In the genomic region with DNA sequence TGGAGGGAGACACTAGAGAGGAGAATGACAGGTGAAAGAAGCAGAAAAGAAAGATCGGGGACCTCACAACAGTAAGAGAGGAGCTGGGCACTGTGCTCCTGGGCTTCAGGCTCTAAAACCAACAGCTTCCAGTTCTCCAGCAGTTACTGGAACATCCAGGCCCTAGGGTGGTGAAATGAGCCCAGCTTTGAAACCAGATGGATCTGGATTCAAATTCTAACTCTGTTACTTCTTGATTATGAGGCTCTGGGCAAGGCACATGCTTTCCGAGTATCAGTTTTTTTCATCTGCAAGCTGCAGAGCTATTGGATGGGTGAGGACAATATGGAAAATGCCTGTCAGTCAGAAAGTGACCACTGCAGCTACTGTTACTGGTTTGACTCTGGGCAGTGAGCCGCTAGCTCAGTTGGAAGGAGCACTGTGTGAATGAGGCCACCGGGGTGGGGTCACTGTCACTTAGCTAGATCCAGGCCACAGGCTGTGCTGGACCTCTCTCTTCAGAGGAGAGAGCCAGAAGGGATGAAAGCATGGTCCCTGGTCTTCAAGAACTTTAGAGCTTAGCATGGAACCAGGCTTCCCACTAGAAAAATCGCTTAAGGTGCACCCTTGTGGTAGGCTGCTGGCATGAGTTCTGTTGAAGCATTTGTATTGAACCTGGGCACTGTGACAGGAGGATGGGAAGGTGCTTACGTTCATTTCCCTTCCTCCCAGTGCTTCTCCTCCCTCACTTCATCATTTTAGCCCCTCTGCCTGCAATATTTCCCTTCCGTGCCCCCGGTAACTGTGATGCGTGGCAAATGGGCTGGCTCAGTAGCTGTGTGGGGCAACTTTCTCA, we compare ENCODE assay signal across 8 cellular contexts. TPM values are rescaled to one million over a fixed set of nuclear protein-coding genes. Genes with fewer than 3 reads are reported as not detected.
DNase-seq lines count a peak whose midpoint lies in the region; ATAC-seq and TF ChIP-seq lines count a peak whose summit lies in the region.

No MANE protein-coding gene starts in this region.

- H3K9me3 Mint-ChIP-seq in activated T-cell treated with anti-CD3 and anti-CD28 coated beads, Interleukin-2, amount 50 U/mL, for 4 hours, result no peaks in the 10 kb centered on the region

- ATAC-seq in activated T-cell treated with anti-CD3 and anti-CD28 coated beads, Interleukin-2, amount 50 U/mL, for 4 hours, result no peak
- no peak for ATAC-seq in GM18511 (IDR thresholded peaks at IDR 0.05; ENCODE audit: unreplicated experiment)

- no peak overlapping the region for H3K4me3 Mint-ChIP-seq in activated T-cell treated with anti-CD3 and anti-CD28 coated beads, Interleukin-2, amount 50 U/mL, for 4 hours

- H3K4me1 ChIP-seq in thyroid gland, result peaks cover 5 to 17% of the 10 kb centered on the region in 2 donors

- TF ChIP-seq CTCF in WERI-Rb-1 (IDR thresholded peaks at IDR 0.05; ENCODE audit: low read depth, low read length) (peak; percentile 37; the same call in 1 of the 2 replicates), thyroid gland (IDR thresholded peaks at IDR 0.05) (no peak)

- DNase-seq in A172 (ENCODE audit: low spot score), result peak; percentile 64
- DNase-seq in WERI-Rb-1, result no peak
- peak; percentile 36 for DNase-seq in iPS-NIHi7 (ENCODE audit: extremely low spot score)
- no peak for DNase-seq in thyroid gland
- DNase-seq in GF-D8 (lab: John Stamatoyannopoulos, UW), result no peak
- no peak for DNase-seq in activated T-cell treated with anti-CD3 and anti-CD28 coated beads, Interleukin-2, amount 50 U/mL, for 4 hours

- intact Hi-C loops in thyroid gland (cut with DNase I), result no loop called here

- H3K27ac ChIP-seq in WERI-Rb-1, result no peak overlapping the region
- H3K27ac ChIP-seq in thyroid gland, result peak overlapping the region; percentile 81 to 96 (median 87)

- H3K36me3 Mint-ChIP-seq in activated T-cell treated with anti-CD3 and anti-CD28 coated beads, Interleukin-2, amount 50 U/mL, for 4 hours (ENCODE audit: insufficient read depth), result peaks cover 18% of the 10 kb centered on the region

- peak; percentile 34 for TF ChIP-seq POLR2A in GM15510 (IDR thresholded peaks at IDR 0.05; ENCODE audit: borderline replicate concordance, extremely low read depth, insufficient read length)
- no peak for TF ChIP-seq POLR2A in thyroid gland (IDR thresholded peaks at IDR 0.05)

- H3K27me3 ChIP-seq in WERI-Rb-1 (ENCODE audit: insufficient read depth, low read depth, severe bottlenecking), result no peaks in the 10 kb centered on the region
- no peaks in the 10 kb centered on the region for H3K27me3 ChIP-seq in thyroid gland

- H3K4me1 Mint-ChIP-seq in activated T-cell treated with anti-CD3 and anti-CD28 coated beads, Interleukin-2, amount 50 U/mL, for 4 hours (ENCODE audit: low read depth), result peaks cover 71% of the 10 kb centered on the region

- WGBS in thyroid gland, 2 donors, result 72 to 81% methylated on average over 9 of the region's 9 CpGs

- no peaks in the 10 kb centered on the region for H3K27me3 Mint-ChIP-seq in activated T-cell treated with anti-CD3 and anti-CD28 coated beads, Interleukin-2, amount 50 U/mL, for 4 hours (ENCODE audit: low read depth)

- H3K36me3 ChIP-seq in WERI-Rb-1, result peaks cover 37% of the 10 kb centered on the region
- H3K36me3 ChIP-seq in thyroid gland, result peaks cover 0 to 16% of the 10 kb centered on the region in 2 donors

- H3K9me3 ChIP-seq in WERI-Rb-1 (ENCODE audit: severe bottlenecking), result no peaks in the 10 kb centered on the region
- no peaks in the 10 kb centered on the region for H3K9me3 ChIP-seq in thyroid gland

- no peak overlapping the region for H3K4me3 ChIP-seq in WERI-Rb-1 (ENCODE audit: low read depth, low read length)
- no peak overlapping the region for H3K4me3 ChIP-seq in thyroid gland (replicated peaks in 1 of 3)

RNA-seq across cellular contexts. Expression of gene PLEKHO1, which starts 12.2 kb away (rescaled TPM):
- total RNA-seq in A172 (2014; rRNA removed; shearing (Covaris generic)), result 69.1 and 82.9 TPM in 2 replicates
- 10 to 100 TPM in 2 of 4 donors, 1 to 10 TPM in 2; 5.2 to 23.1 (median 14.2) TPM for total RNA-seq in thyroid gland
- total RNA-seq in activated T-cell treated with anti-CD3 and anti-CD28 coated beads, Interleukin-2, amount 50 U/mL, for 4 hours, result 10 to 100 TPM; 16.6 to 20.9 (median 17.7) TPM

Comparison
In these comparisons a context has a peak if more than half of its experiments do, and no peak if none do; other contexts are left out.
1. DNase-seq: peak in A172 (single experiment) and iPS-NIHi7 (single experiment); none in WERI-Rb-1 (single experiment), thyroid gland (0 of 2), GF-D8 (single experiment) and activated T-cell treated with anti-CD3 and anti-CD28 coated beads, Interleukin-2, amount 50 U/mL, for 4 hours (single experiment).